In genomic region chr19:11963566-11964355, GRCh38 we compare ENCODE assay signal across 8 cellular contexts. TPM values are rescaled to one million over a fixed set of nuclear protein-coding genes. Genes with fewer than 3 reads are reported as not detected.
DNase-seq lines count a peak whose midpoint lies in the region; ATAC-seq and TF ChIP-seq lines count a peak whose summit lies in the region.

No MANE protein-coding gene starts in this region.

- H4K20me1 ChIP-seq in smooth muscle cell (ENCODE audit: low read depth), result no peaks in the 10 kb centered on the region

- DNase-seq in GM12865 (ENCODE audit: low read depth) (peak; percentile 82), NCI-H1417 (lab: John Stamatoyannopoulos, UW) (peak; percentile 43 to 89 (median 71)), breast epithelium (ENCODE audit: low spot score in 2 of 2) (peak; percentile 51 to 79), immature natural killer cell (peak; percentile 70 to 73 (median 72)), smooth muscle cell (lab: John Stamatoyannopoulos, UW; ENCODE audit: unreplicated experiment) (peak; percentile 19), A172 (ENCODE audit: low spot score) (no peak)

- H3K27me3 ChIP-seq in breast epithelium (no peaks in the 10 kb centered on the region), smooth muscle cell (ENCODE audit: low read depth) (no peaks in the 10 kb centered on the region)

- peak overlapping the region; percentile 96 for H3K4me3 ChIP-seq in GM12865 (ENCODE audit: low read depth, low read length)
- peak overlapping the region in 1 of 3 donors; percentile 88 for H3K4me3 ChIP-seq in breast epithelium
- no peak overlapping the region for H3K4me3 ChIP-seq in smooth muscle cell

- intact Hi-C loops in breast epithelium (cut with DNase I; ENCODE audit: low total_unique reads), result no loop called here

- H3K4me1 ChIP-seq in breast epithelium (peaks cover 7% of the 10 kb centered on the region in 2 donors), smooth muscle cell (ENCODE audit: low read depth) (peaks cover 6% of the 10 kb centered on the region)

- peak overlapping the region; percentile 93 to 99 (median 94) for H3K27ac Mint-ChIP-seq in immature natural killer cell

- TF ChIP-seq POLR2A in breast epithelium (IDR thresholded peaks at IDR 0.05), result no peak

- no peaks in the 10 kb centered on the region for H3K79me2 ChIP-seq in smooth muscle cell (ENCODE audit: low read depth)

- no peak for ATAC-seq in GM19023 (IDR thresholded peaks at IDR 0.05; ENCODE audit: unreplicated experiment)

- H3K27ac ChIP-seq in VCaP (peak overlapping the region; percentile 87), breast epithelium (peak overlapping the region; percentile 98 to 100), smooth muscle cell (ENCODE audit: low read depth) (no peak overlapping the region)

- peaks cover 24 to 32% of the 10 kb centered on the region in 2 donors for H3K4me1 Mint-ChIP-seq in immature natural killer cell

- H3K27me3 Mint-ChIP-seq in immature natural killer cell (ENCODE audit: low read depth in 3 of 3), result peaks cover 0 to 5% (median 2%) of the 10 kb centered on the region in 3 donors

- H3K4me2 ChIP-seq in smooth muscle cell, result peak overlapping the region; percentile 91

- H3K9me3 ChIP-seq in breast epithelium, result no peaks in the 10 kb centered on the region
- H3K9me3 ChIP-seq in smooth muscle cell (replicated peaks; ENCODE audit: low read depth), result no peaks in the 10 kb centered on the region

- TF ChIP-seq CTCF in GM12865 (IDR thresholded peaks at IDR 0.05; ENCODE audit: insufficient read depth, low read depth, low read length, missing control alignments) (peak; percentile 78), VCaP (conservative IDR thresholded peaks at IDR 0.05) (peak; percentile 89), breast epithelium (IDR thresholded peaks at IDR 0.05) (peak; percentile 68 to 72 (median 69)), smooth muscle cell (IDR thresholded peaks at IDR 0.05; ENCODE audit: borderline replicate concordance, insufficient read depth, poor library complexity, severe bottlenecking) (peak; percentile 77)

- H2AFZ ChIP-seq in smooth muscle cell (ENCODE audit: low read depth), result no peak overlapping the region

- H3K9me3 Mint-ChIP-seq in immature natural killer cell, result no peaks in the 10 kb centered on the region

- H3K36me3 ChIP-seq in breast epithelium (no peaks in the 10 kb centered on the region), smooth muscle cell (ENCODE audit: low read depth) (no peaks in the 10 kb centered on the region)

- no peaks in the 10 kb centered on the region for H3F3A ChIP-seq in smooth muscle cell (ENCODE audit: low read depth)

- 37% methylated on average over 26 of the region's 26 CpGs for WGBS in smooth muscle cell (ENCODE audit: low lambda C conversion rate)

- H3K4me3 Mint-ChIP-seq in immature natural killer cell, result peak overlapping the region; percentile 94 to 97 (median 97)

- peaks cover 0 to 7% (median 4%) of the 10 kb centered on the region in 3 donors for H3K36me3 Mint-ChIP-seq in immature natural killer cell

- H3K9ac ChIP-seq in smooth muscle cell (ENCODE audit: low read depth), result no peak overlapping the region

RNA-seq across cellular contexts. Expression of gene ZNF763, which starts 1.1 kb away (rescaled TPM):
- 10 to 100 TPM in 1 of 3 donors, 1 to 10 TPM in 2; 2.9 to 14.5 (median 6.9) TPM for total RNA-seq in breast epithelium
- 1 to 10 TPM in 2 of 3 donors, under 1 TPM in 1; 0.91 to 5.3 (median 2.9) TPM for polyA plus RNA-seq in immature natural killer cell
- total RNA-seq in smooth muscle cell, result 1.2 and 1.6 TPM in 2 replicates
- 0.53 and 0.73 TPM in 2 replicates for polyA plus RNA-seq in smooth muscle cell
- total RNA-seq in A172 (2014; rRNA removed; shearing (Covaris generic)), result 1.1 TPM in 1 of 2 replicates, not detected in the other

RNA-seq across cellular contexts. Expression of gene ZNF700, which starts 38.9 kb away (rescaled TPM):
- total RNA-seq in breast epithelium, result 10 to 100 TPM; 13.8 to 32.9 (median 22.3) TPM
- polyA plus RNA-seq in immature natural killer cell, result 1 to 10 TPM; 1.3 to 3.0 (median 2.4) TPM
- total RNA-seq in smooth muscle cell, result 8.3 and 10.4 TPM in 2 replicates
- polyA plus RNA-seq in smooth muscle cell, result 1.2 and 1.3 TPM in 2 replicates
- total RNA-seq in A172 (2014; rRNA removed; shearing (Covaris generic)), result 14.7 and 17.6 TPM in 2 replicates
